In the genomic region with DNA sequence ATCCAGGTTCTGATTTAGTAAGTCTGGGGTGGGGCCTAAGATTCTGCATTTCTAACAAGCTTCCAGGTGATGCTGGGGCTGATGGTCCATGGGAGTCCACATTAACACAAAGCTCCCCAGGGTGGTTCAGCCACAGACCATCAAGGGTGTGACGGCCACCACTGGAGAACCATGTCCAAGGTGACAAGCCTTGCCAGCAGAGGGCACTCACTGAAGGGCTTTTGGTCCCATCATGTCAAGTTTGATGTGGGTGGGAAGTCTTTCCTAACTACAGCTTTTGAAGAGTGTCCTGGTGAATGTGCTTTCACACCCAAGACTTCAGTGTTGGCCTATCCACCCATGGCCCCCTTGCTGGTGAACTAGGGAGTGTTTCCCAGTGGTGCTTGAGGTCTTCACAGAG, we compare ENCODE assay signal across 8 cellular contexts.
DNase-seq lines count a peak whose midpoint lies in the region; ATAC-seq and TF ChIP-seq lines count a peak whose summit lies in the region.

No MANE protein-coding gene starts in this region.

- H3K36me3 Mint-ChIP-seq in GM23338 (ENCODE audit: low read depth) = no peaks in the 10 kb centered on the region
- H3K36me3 Mint-ChIP-seq in T-helper 17 cell (ENCODE audit: low read depth) = peaks cover 5% of the 10 kb centered on the region
- peaks cover 2% of the 10 kb centered on the region for H3K36me3 Mint-ChIP-seq in osteocyte (ENCODE audit: unreplicated experiment)

- peaks cover 5% of the 10 kb centered on the region for H3K27me3 Mint-ChIP-seq in GM23338 (ENCODE audit: insufficient read depth, low read depth, poor library complexity)
- peaks cover 41% of the 10 kb centered on the region for H3K27me3 Mint-ChIP-seq in T-helper 17 cell
- no peaks in the 10 kb centered on the region for H3K27me3 Mint-ChIP-seq in osteocyte (ENCODE audit: unreplicated experiment)

- peak; percentile 18 to 34 for DNase-seq in AML-193 (lab: John Stamatoyannopoulos, UW)
- peak; percentile 54 for DNase-seq in GM23338 (ENCODE audit: low spot score)
- DNase-seq in T-helper 17 cell = peak in 1 of 3 donors; percentile 14
- DNase-seq in central memory CD4-positive, alpha-beta T cell = peak; percentile 6
- DNase-seq in osteocyte (ENCODE audit: extremely low spot score, unreplicated experiment) = no peak
- DNase-seq in NCI-H1694 (lab: John Stamatoyannopoulos, UW) = no peak

- H3K27ac ChIP-seq in GM23338 (ENCODE audit: low read depth) = no peak overlapping the region

- TF ChIP-seq CTCF in GM23338 (conservative IDR thresholded peaks at IDR 0.05; ENCODE audit: low read depth in 2 of 2) (peak; percentile 40 to 85), osteocyte (IDR thresholded peaks at IDR 0.05) (peak; percentile 40)

- H3K4me1 ChIP-seq in GM23338 (ENCODE audit: insufficient read depth) = no peaks in the 10 kb centered on the region

- H4K20me1 ChIP-seq in GM23338 (replicated peaks; ENCODE audit: insufficient read depth) = no peaks in the 10 kb centered on the region

- H3K9me3 Mint-ChIP-seq in GM23338 (no peaks in the 10 kb centered on the region; the same call in 2 of the 3 replicates), osteocyte (ENCODE audit: unreplicated experiment) (no peaks in the 10 kb centered on the region)

- H3K4me1 Mint-ChIP-seq in GM23338 (peaks cover 3% of the 10 kb centered on the region; the same call in 2 of the 3 replicates), T-helper 17 cell (peaks cover 4% of the 10 kb centered on the region), osteocyte (ENCODE audit: unreplicated experiment) (peaks cover 9% of the 10 kb centered on the region)

- H3F3A ChIP-seq in GM23338 (replicated peaks; ENCODE audit: low read depth) = no peaks in the 10 kb centered on the region

- H2AFZ ChIP-seq in GM23338 = no peak overlapping the region

- H3K4me2 ChIP-seq in GM23338 = no peak overlapping the region

- no peaks in the 10 kb centered on the region for H3K79me2 ChIP-seq in GM23338 (replicated peaks; ENCODE audit: insufficient read depth)

- H3K4me3 Mint-ChIP-seq in GM23338 = no peak overlapping the region
- H3K4me3 Mint-ChIP-seq in T-helper 17 cell = no peak overlapping the region
- no peak overlapping the region for H3K4me3 Mint-ChIP-seq in osteocyte (ENCODE audit: unreplicated experiment)

- ATAC-seq in GM23338 (peak; percentile 70), T-helper 17 cell (peak; percentile 53), GM21367 (IDR thresholded peaks at IDR 0.05; ENCODE audit: unreplicated experiment) (no peak), GM18858 (IDR thresholded peaks at IDR 0.05; ENCODE audit: unreplicated experiment) (no peak)

- H3K9me2 ChIP-seq in GM23338 (ENCODE audit: insufficient read depth) = peaks cover 6% of the 10 kb centered on the region

- no peaks in the 10 kb centered on the region for H3K9me3 ChIP-seq in T-helper 17 cell (ENCODE audit: control insufficient read depth, low read length, poor library complexity, severe bottlenecking)

- H3K36me3 ChIP-seq in GM23338 (ENCODE audit: insufficient read depth) = no peaks in the 10 kb centered on the region

- no peaks in the 10 kb centered on the region for H3K27me3 ChIP-seq in GM23338 (ENCODE audit: insufficient read depth)

- H3K27ac Mint-ChIP-seq in GM23338 (no peak overlapping the region), T-helper 17 cell (no peak overlapping the region), osteocyte (ENCODE audit: unreplicated experiment) (no peak overlapping the region)

- H3K4me3 ChIP-seq in GM23338 = no peak overlapping the region

TF ChIP-seq in GM23338, 12 proteins besides CTCF, POLR2A, EP300 and RAD21 (continues in another document):
- TF ChIP-seq, protein P1, sequence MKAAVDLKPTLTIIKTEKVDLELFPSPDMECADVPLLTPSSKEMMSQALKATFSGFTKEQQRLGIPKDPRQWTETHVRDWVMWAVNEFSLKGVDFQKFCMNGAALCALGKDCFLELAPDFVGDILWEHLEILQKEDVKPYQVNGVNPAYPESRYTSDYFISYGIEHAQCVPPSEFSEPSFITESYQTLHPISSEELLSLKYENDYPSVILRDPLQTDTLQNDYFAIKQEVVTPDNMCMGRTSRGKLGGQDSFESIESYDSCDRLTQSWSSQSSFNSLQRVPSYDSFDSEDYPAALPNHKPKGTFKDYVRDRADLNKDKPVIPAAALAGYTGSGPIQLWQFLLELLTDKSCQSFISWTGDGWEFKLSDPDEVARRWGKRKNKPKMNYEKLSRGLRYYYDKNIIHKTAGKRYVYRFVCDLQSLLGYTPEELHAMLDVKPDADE (IDR thresholded peaks at IDR 0.05) = no peak
- TF ChIP-seq, protein P2, sequence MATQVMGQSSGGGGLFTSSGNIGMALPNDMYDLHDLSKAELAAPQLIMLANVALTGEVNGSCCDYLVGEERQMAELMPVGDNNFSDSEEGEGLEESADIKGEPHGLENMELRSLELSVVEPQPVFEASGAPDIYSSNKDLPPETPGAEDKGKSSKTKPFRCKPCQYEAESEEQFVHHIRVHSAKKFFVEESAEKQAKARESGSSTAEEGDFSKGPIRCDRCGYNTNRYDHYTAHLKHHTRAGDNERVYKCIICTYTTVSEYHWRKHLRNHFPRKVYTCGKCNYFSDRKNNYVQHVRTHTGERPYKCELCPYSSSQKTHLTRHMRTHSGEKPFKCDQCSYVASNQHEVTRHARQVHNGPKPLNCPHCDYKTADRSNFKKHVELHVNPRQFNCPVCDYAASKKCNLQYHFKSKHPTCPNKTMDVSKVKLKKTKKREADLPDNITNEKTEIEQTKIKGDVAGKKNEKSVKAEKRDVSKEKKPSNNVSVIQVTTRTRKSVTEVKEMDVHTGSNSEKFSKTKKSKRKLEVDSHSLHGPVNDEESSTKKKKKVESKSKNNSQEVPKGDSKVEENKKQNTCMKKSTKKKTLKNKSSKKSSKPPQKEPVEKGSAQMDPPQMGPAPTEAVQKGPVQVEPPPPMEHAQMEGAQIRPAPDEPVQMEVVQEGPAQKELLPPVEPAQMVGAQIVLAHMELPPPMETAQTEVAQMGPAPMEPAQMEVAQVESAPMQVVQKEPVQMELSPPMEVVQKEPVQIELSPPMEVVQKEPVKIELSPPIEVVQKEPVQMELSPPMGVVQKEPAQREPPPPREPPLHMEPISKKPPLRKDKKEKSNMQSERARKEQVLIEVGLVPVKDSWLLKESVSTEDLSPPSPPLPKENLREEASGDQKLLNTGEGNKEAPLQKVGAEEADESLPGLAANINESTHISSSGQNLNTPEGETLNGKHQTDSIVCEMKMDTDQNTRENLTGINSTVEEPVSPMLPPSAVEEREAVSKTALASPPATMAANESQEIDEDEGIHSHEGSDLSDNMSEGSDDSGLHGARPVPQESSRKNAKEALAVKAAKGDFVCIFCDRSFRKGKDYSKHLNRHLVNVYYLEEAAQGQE (IDR thresholded peaks at IDR 0.05; ENCODE audit: unreplicated experiment) = no peak
- TF ChIP-seq CREB1 (CRISPR knock-in tag; IDR thresholded peaks at IDR 0.05; ENCODE audit: low read depth) = no peak
- no peak for TF ChIP-seq ZNF114 (CRISPR knock-in tag; IDR thresholded peaks at IDR 0.05)
- no peak for TF ChIP-seq EZH2 (IDR thresholded peaks at IDR 0.05; ENCODE audit: low read depth, unreplicated experiment)

Comparison
In these comparisons a context has a peak if more than half of its experiments do, and no peak if none do; other contexts are left out.
1. DNase-seq: peak in AML-193 (2 of 2), GM23338 (single experiment) and central memory CD4-positive, alpha-beta T cell (single experiment); none in osteocyte (single experiment) and NCI-H1694 (single experiment).
2. ATAC-seq: peak in GM23338 (single experiment) and T-helper 17 cell (single experiment); none in GM21367 (single experiment) and GM18858 (single experiment).